20 cellular contexts compared by ENCODE assay signal in the genomic region with DNA sequence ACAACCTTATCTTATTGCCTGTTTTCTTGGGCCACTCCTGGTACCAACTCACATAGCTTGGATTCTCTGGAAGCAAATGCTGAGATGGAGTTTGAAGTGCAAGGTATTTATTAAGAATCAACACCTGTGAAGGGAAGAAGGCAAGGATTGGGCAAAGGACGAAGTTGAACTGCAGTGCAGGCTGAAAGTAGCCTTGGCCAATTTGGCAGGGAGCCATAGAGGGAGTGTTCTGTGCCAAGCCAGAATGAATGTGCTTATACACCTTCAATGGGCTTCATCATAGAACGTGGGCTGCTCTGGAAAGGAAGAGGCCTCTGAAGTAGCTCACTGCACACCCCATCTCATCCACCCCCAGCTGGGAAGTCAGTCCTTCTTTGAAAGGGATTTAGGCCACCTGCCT.
DNase-seq lines count a peak whose midpoint lies in the region; TF ChIP-seq lines count a peak whose summit lies in the region.
"Had no signal": no experiment of that assay in that cellular context is flagged by ENCODE, and none has a peak within 500 bp of the region (broad histone marks: within the 10 kb centered on the region; RNA-seq: fewer than 3 reads in every experiment).

No MANE protein-coding gene starts in this region.

- no TSS peak for BruUV-seq in OCI-LY7 (replicated peaks; lab: Mats Ljungman, UMichigan)

- in situ Hi-C loops in HAP-1 (cut with MboI; ENCODE audit: low sequenced_read_pairs): no loop called here

- no peaks in the 10 kb centered on the region for H3F3A ChIP-seq in neural progenitor cell (ENCODE audit: low read depth)

- H3K27me3 ChIP-seq in thyroid gland: no peaks in the 10 kb centered on the region
- H3K27me3 ChIP-seq in neural progenitor cell: no peaks in the 10 kb centered on the region
- H3K27me3 ChIP-seq in HAP-1 (ENCODE audit: low read depth): peaks cover 11% of the 10 kb centered on the region; the same call in 1 of the 2 replicates
- H3K27me3 ChIP-seq: heart right ventricle had no signal

- no peak overlapping the region for H3K4me2 ChIP-seq in neural progenitor cell
- H3K4me2 ChIP-seq in OCI-LY7 (ENCODE audit: low read length): no peak overlapping the region
- H3K4me2 ChIP-seq: smooth muscle cell had no signal

- CTCF ChIA-PET in OCI-LY7 (lab: Charles Lee; ENCODE audit: unreplicated experiment): no interaction called here

- WGBS in thyroid gland, 2 donors: 18 to 32% methylated on average over 2 of the region's 2 CpGs

- H3K36me3 Mint-ChIP-seq in neural progenitor cell: no peaks in the 10 kb centered on the region
- H3K36me3 Mint-ChIP-seq: memory B cell; natural killer cell treated with Interleukin-12 subunit alpha and Interleukin-12 subunit beta and Interleukin-15 and Interleukin-18, amount 100 ng/mL, for 72 hours had no signal

- no peak overlapping the region for H3K27ac Mint-ChIP-seq in neural progenitor cell
- H3K27ac Mint-ChIP-seq: memory B cell; natural killer cell treated with Interleukin-12 subunit alpha and Interleukin-12 subunit beta and Interleukin-15 and Interleukin-18, amount 100 ng/mL, for 72 hours; progenitor cell of endocrine pancreas had no signal

- H3K4me1 Mint-ChIP-seq in neural progenitor cell: no peaks in the 10 kb centered on the region
- H3K4me1 Mint-ChIP-seq: memory B cell had no signal

- no peaks in the 10 kb centered on the region for H3K9me3 ChIP-seq in thyroid gland
- H3K9me3 ChIP-seq in neural progenitor cell (ENCODE audit: low read depth): no peaks in the 10 kb centered on the region
- no peaks in the 10 kb centered on the region for H3K9me3 ChIP-seq in OCI-LY7 (ENCODE audit: low read length)
- no peaks in the 10 kb centered on the region for H3K9me3 ChIP-seq in HAP-1
- H3K9me3 ChIP-seq: heart right ventricle had no signal

- peak; percentile 10 for DNase-seq in NCI-H1436 (lab: John Stamatoyannopoulos, UW)
- DNase-seq in NCI-H1436 treated with DMSO at 0.1 percent for 48 hours (lab: John Stamatoyannopoulos, UW): no peak
- peak; percentile 90 for DNase-seq in NCI-H345 treated with DMSO at 0.1 percent for 48 hours (lab: John Stamatoyannopoulos, UW; ENCODE audit: unreplicated experiment)
- DNase-seq in epithelial cell of esophagus (ENCODE audit: low read depth): peak; percentile 29
- peak; percentile 81 to 83 for DNase-seq in thyroid gland
- DNase-seq in neural progenitor cell (ENCODE audit: low spot score): no peak
- DNase-seq in OCI-LY7 (ENCODE audit: low spot score): no peak
- no peak for DNase-seq in HAP-1 (ENCODE audit: low spot score in 2 of 2)
- DNase-seq: activated CD4-positive, alpha-beta T cell treated with anti-CD3 and anti-CD28 coated beads, Interleukin-2, amount 50 U/mL, for 1 hour; activated naive CD4-positive, alpha-beta T cell; DMS53; effector CD8-positive, alpha-beta T cell; heart right ventricle; NCI-H187 treated with DMSO at 0.1 percent for 48 hours; stimulated activated CD8-positive, alpha-beta memory T cell treated with anti-CD3 and anti-CD28 coated beads, Interleukin-4, amount 100 ng/mL, for 48 hours had no signal

- POLR2A ChIA-PET in OCI-LY7 (lab: Charles Lee): no interaction called here

- intact Hi-C loops in thyroid gland (cut with DNase I) (no loop called here), OCI-LY7 (cut with micrococcal nuclease; ENCODE audit: unreplicated experiment) (no loop called here)

- H3K27me3 Mint-ChIP-seq in neural progenitor cell (ENCODE audit: insufficient read depth, low read depth): no peaks in the 10 kb centered on the region
- H3K27me3 Mint-ChIP-seq: progenitor cell of endocrine pancreas had no signal

- TF ChIP-seq CTCF in epithelial cell of esophagus (IDR thresholded peaks at IDR 0.05; ENCODE audit: insufficient read depth, low read depth, low read length, missing control alignments) (no peak), thyroid gland (IDR thresholded peaks at IDR 0.05) (no peak), neural progenitor cell (IDR thresholded peaks at IDR 0.05) (no peak), OCI-LY7 (conservative IDR thresholded peaks at IDR 0.05; ENCODE audit: low read length) (no peak)

- no peak overlapping the region for H3K4me3 Mint-ChIP-seq in neural progenitor cell
- H3K4me3 Mint-ChIP-seq: memory B cell; natural killer cell treated with Interleukin-12 subunit alpha and Interleukin-12 subunit beta and Interleukin-15 and Interleukin-18, amount 100 ng/mL, for 72 hours had no signal

- TF ChIP-seq POLR2A in thyroid gland (IDR thresholded peaks at IDR 0.05): no peak

- peaks cover 0 to 5% of the 10 kb centered on the region in 2 donors for H3K4me1 ChIP-seq in thyroid gland
- peaks cover 3% of the 10 kb centered on the region for H3K4me1 ChIP-seq in neural progenitor cell
- no peaks in the 10 kb centered on the region for H3K4me1 ChIP-seq in OCI-LY7 (ENCODE audit: insufficient read depth, low read length, poor library complexity, severe bottlenecking)
- no peaks in the 10 kb centered on the region for H3K4me1 ChIP-seq in HAP-1
- H3K4me1 ChIP-seq: heart right ventricle had no signal

- H3K9me2 ChIP-seq in OCI-LY7 (ENCODE audit: insufficient read depth, low read length): no peaks in the 10 kb centered on the region

- no peak overlapping the region for H2AFZ ChIP-seq in neural progenitor cell (replicated peaks)
- H2AFZ ChIP-seq in OCI-LY7 (ENCODE audit: low read length): no peak overlapping the region

- H4K20me1 ChIP-seq in neural progenitor cell (ENCODE audit: low read depth): no peaks in the 10 kb centered on the region
- H4K20me1 ChIP-seq in OCI-LY7 (ENCODE audit: insufficient read depth, low read length): no peaks in the 10 kb centered on the region

- H3K36me3 ChIP-seq in thyroid gland: no peaks in the 10 kb centered on the region
- no peaks in the 10 kb centered on the region for H3K36me3 ChIP-seq in neural progenitor cell
- H3K36me3 ChIP-seq in OCI-LY7 (ENCODE audit: insufficient read depth, low read length): no peaks in the 10 kb centered on the region
- H3K36me3 ChIP-seq in HAP-1 (replicated peaks): no peaks in the 10 kb centered on the region
- H3K36me3 ChIP-seq: heart right ventricle had no signal

- H3K9ac ChIP-seq in neural progenitor cell: no peak overlapping the region

- no peak overlapping the region for H3K4me3 ChIP-seq in epithelial cell of esophagus (ENCODE audit: low read length)
- H3K4me3 ChIP-seq in thyroid gland (replicated peaks in 1 of 3): no peak overlapping the region
- no peak overlapping the region for H3K4me3 ChIP-seq in neural progenitor cell
- H3K4me3 ChIP-seq in OCI-LY7 (ENCODE audit: low read depth, low read length, poor library complexity, severe bottlenecking): no peak overlapping the region
- H3K4me3 ChIP-seq in HAP-1: no peak overlapping the region
- H3K4me3 ChIP-seq: heart right ventricle, smooth muscle cell had no signal

- H3K9me3 Mint-ChIP-seq in neural progenitor cell: no peaks in the 10 kb centered on the region
- H3K9me3 Mint-ChIP-seq: memory B cell; natural killer cell treated with Interleukin-12 subunit alpha and Interleukin-12 subunit beta and Interleukin-15 and Interleukin-18, amount 100 ng/mL, for 72 hours had no signal

- H3K79me2 ChIP-seq in neural progenitor cell (ENCODE audit: low read depth) (no peaks in the 10 kb centered on the region), OCI-LY7 (ENCODE audit: insufficient read depth, low read depth, low read length) (no peaks in the 10 kb centered on the region)

- no peak overlapping the region for H3K27ac ChIP-seq in thyroid gland
- H3K27ac ChIP-seq in neural progenitor cell: no peak overlapping the region
- H3K27ac ChIP-seq in OCI-LY7 (ENCODE audit: low read depth, low read length, poor library complexity, severe bottlenecking): no peak overlapping the region
- H3K27ac ChIP-seq: C4-2B, heart right ventricle had no signal

Comparison
In these comparisons a context has a peak if more than half of its experiments do, and no peak if none do; other contexts are left out.
1. DNase-seq: peak in NCI-H1436 (single experiment), NCI-H345 treated with DMSO at 0.1 percent for 48 hours (single experiment), epithelial cell of esophagus (single experiment) and thyroid gland (2 of 2); none in NCI-H1436 treated with DMSO at 0.1 percent for 48 hours (single experiment), neural progenitor cell (single experiment), OCI-LY7 (single experiment) and HAP-1 (0 of 2).